Comparison of ENCODE assay signal across 27 cellular contexts in genomic region chr6:41036188-41036587, GRCh38. TPM values are rescaled to one million over a fixed set of nuclear protein-coding genes. Genes with fewer than 3 reads are reported as not detected.
A peak's percentile ranks its signal among the peaks of the same experiment; 100 is the strongest.
DNase-seq lines count a peak whose midpoint lies in the region; ATAC-seq and TF ChIP-seq lines count a peak whose summit lies in the region.
"Had no signal": no experiment of that assay in that cellular context is flagged by ENCODE, and none has a peak within 500 bp of the region (broad histone marks: within the 10 kb centered on the region; RNA-seq: fewer than 3 reads in every experiment).

No MANE protein-coding gene starts in this region.

- POLR2A ChIA-PET in HCT116 (lab: Charles Lee), result interaction anchor here (1.1 kb wide), 1 partner anchor 8 kb away, joined by 5 read pairs; no protein-coding TSS in a partner anchor

- RAD21 ChIA-PET in HCT116 (lab: Charles Lee; ENCODE audit: low non-redundant PET in 1 of 2, low total read pairs in 2 of 2, uncharacterized antibody in 2 of 2, unreplicated experiment in 2 of 2), result no interaction called here

- H3K79me2 ChIP-seq in HCT116 (ENCODE audit: insufficient read depth, low read length) (no peaks in the 10 kb centered on the region), trophoblast cell (ENCODE audit: control insufficient read depth, insufficient read depth, low read length, poor library complexity) (no peaks in the 10 kb centered on the region)

- no TSS peak for BruUV-seq in HCT116 (replicated peaks; lab: Mats Ljungman, UMichigan)

- H3K9ac ChIP-seq in HCT116 (ENCODE audit: low read length) (no peak overlapping the region), trophoblast cell (ENCODE audit: low read length) (no peak overlapping the region)
- H3K9ac ChIP-seq: BLaER1 treated with 17β-estradiol and CSF1 and Interleukin-3, amounts not matched to agents 10 nM and 100 nM had no signal

- 32 to 36% methylated on average over 3 of the region's 3 CpGs for WGBS in esophagus squamous epithelium, 2 donors
- 36 to 39% methylated on average over 3 of the region's 3 CpGs for WGBS in lower leg skin, 2 donors
- WGBS in trophoblast cell (ENCODE audit: extremely low coverage, insufficient coverage, insufficient read length), result no CpG with 5 or more reads among the region's 3 CpGs

- H3K4me1 ChIP-seq in HCT116 (ENCODE audit: control insufficient read depth in 1 of 2, insufficient read depth in 2 of 2, low read length in 2 of 2) (peaks cover 23 to 39% of the 10 kb centered on the region in 2 experiments; a peak in 3 of 4 replicates), esophagus squamous epithelium (peaks cover 4 to 43% (median 5%) of the 10 kb centered on the region in 3 donors), trophoblast cell (ENCODE audit: control insufficient read depth in 1 of 2, insufficient read depth in 2 of 2, low read length in 2 of 2) (peaks cover 12% of the 10 kb centered on the region in 2 experiments)
- H3K4me1 ChIP-seq: spleen had no signal

- H3K18ac ChIP-seq in trophoblast cell (ENCODE audit: low read length), result no peak overlapping the region

- H3K9me2 ChIP-seq in HCT116 (ENCODE audit: insufficient read depth), result no peaks in the 10 kb centered on the region

- H4K12ac ChIP-seq in trophoblast cell (ENCODE audit: low read depth, low read length), result no peak overlapping the region

- no peak overlapping the region for H2BK5ac ChIP-seq in trophoblast cell (ENCODE audit: low read depth, low read length, poor library complexity)

- TF ChIP-seq RAD21 in HCT116 (IDR thresholded peaks at IDR 0.05; ENCODE audit: low read depth), result no peak

- intact Hi-C loops in HCT116 (cut with micrococcal nuclease) (no loop called here), esophagus squamous epithelium (cut with DNase I) (no loop called here), lower leg skin (cut with DNase I; ENCODE audit: low total_unique reads) (no loop called here)

- H3K27me3 ChIP-seq in HCT116 (ENCODE audit: insufficient read depth, low read length) (no peaks in the 10 kb centered on the region), esophagus squamous epithelium (no peaks in the 10 kb centered on the region), trophoblast cell (ENCODE audit: insufficient read depth, low read length) (no peaks in the 10 kb centered on the region)
- H3K27me3 ChIP-seq: BLaER1 treated with 17β-estradiol and CSF1 and Interleukin-3, amounts not matched to agents 10 nM and 100 nM; cardiac muscle cell; Peyer's patch; SJSA1; spleen had no signal

- no peak for TF ChIP-seq POLR2A in HCT116 (IDR thresholded peaks at IDR 0.05; ENCODE audit: borderline replicate concordance, extremely low read depth, insufficient read depth, insufficient read length)
- no peak for TF ChIP-seq POLR2A in esophagus squamous epithelium (IDR thresholded peaks at IDR 0.05)
- no peak for TF ChIP-seq POLR2A in lower leg skin (IDR thresholded peaks at IDR 0.05)

- no peak overlapping the region for H4K91ac ChIP-seq in trophoblast cell (ENCODE audit: low read depth, low read length)

- H2AK5ac ChIP-seq in trophoblast cell (ENCODE audit: low read length), result no peak overlapping the region

- peak; percentile 37; the same call in 1 of the 2 replicates for ATAC-seq in HCT116
- ATAC-seq: K562; natural killer cell; stimulated activated naive B cell treated with anti-CD40 and anti-IgM and Interleukin-4, amounts not matched to agents 10 μg/mL and 1 μg/mL and 100 μg/mL, for 72 hours had no signal

- in situ Hi-C loops in SK-MEL-5 (cut with HindIII; ENCODE audit: low pct_unique_long_range_greater_than_20kb, low sequenced_read_pairs), result no loop called here

- H2AFZ ChIP-seq in HCT116 (ENCODE audit: low read depth, low read length, poor library complexity, severe bottlenecking) (no peak overlapping the region), trophoblast cell (ENCODE audit: insufficient read depth, low read length, poor library complexity) (no peak overlapping the region)

- H3K23ac ChIP-seq in trophoblast cell (ENCODE audit: low read length), result no peak overlapping the region

- no peaks in the 10 kb centered on the region for H3K79me1 ChIP-seq in trophoblast cell (ENCODE audit: low read length)

- H3K9me3 ChIP-seq in HCT116 (ENCODE audit: control insufficient read depth in 1 of 2, insufficient read depth in 1 of 2, low read depth in 1 of 2, low read length in 2 of 2) (no peaks in the 10 kb centered on the region), esophagus squamous epithelium (no peaks in the 10 kb centered on the region), trophoblast cell (ENCODE audit: insufficient read depth, low read depth, low read length) (peaks cover 1% of the 10 kb centered on the region)
- H3K9me3 ChIP-seq: BLaER1 treated with 17β-estradiol and CSF1 and Interleukin-3, amounts not matched to agents 10 nM and 100 nM; Peyer's patch; SJSA1; spleen had no signal

- H2BK12ac ChIP-seq in trophoblast cell (ENCODE audit: low read length), result no peak overlapping the region

- DNase-seq in HCT116 (ENCODE audit: low read depth, low spot score) (peak; percentile 19), SK-MEL-5 (ENCODE audit: low read depth, low spot score) (peak; percentile 34), esophagus squamous epithelium (lab: John Stamatoyannopoulos, UW) (no peak), retinal pigment epithelial cell (ENCODE audit: low read depth) (peak; percentile 30), lower leg skin (ENCODE audit: low spot score in 2 of 2) (no peak), trophoblast cell (no peak)
- no peak for DNase-seq in activated CD4-positive, alpha-beta T cell treated with anti-CD3 and anti-CD28 coated beads, Interleukin-2, amount 50 U/mL, for 4 hours
- no peak for DNase-seq in activated CD8-positive, alpha-beta memory T cell treated with anti-CD3 and anti-CD28 coated beads, Interleukin-2, amount 50 U/mL, for 48 hours
- DNase-seq: activated CD8-positive, alpha-beta memory T cell treated with anti-CD3 and anti-CD28 coated beads for 24 hours; activated naive CD4-positive, alpha-beta T cell; activated T-cell treated with anti-CD3 and anti-CD28 coated beads, Interleukin-2, amount 50 U/mL, for 24 hours; natural killer cell; NCI-H1694; NCI-H524; Peyer's patch; retina; spleen; stimulated activated CD4-positive, alpha-beta T cell treated with anti-CD3 and anti-CD28 coated beads, Interleukin-4, amount 100 ng/mL, for 1 hour; stimulated activated naive B cell treated with anti-CD40 and anti-IgM and Interleukin-4, amounts not matched to agents 10 μg/mL and 1 μg/mL and 100 μg/mL, for 72 hours had no signal

- H3K4me3 ChIP-seq in HCT116 (replicated peaks in 1 of 2; ENCODE audit: low read depth in 1 of 2, low read length in 2 of 2) (no peak overlapping the region), esophagus squamous epithelium (no peak overlapping the region), retinal pigment epithelial cell (ENCODE audit: low read length) (no peak overlapping the region), lower leg skin (ENCODE audit: low read depth, poor library complexity, severe bottlenecking) (no peak overlapping the region), trophoblast cell (ENCODE audit: low read depth, low read length) (no peak overlapping the region)
- H3K4me3 ChIP-seq: BLaER1 treated with 17β-estradiol and CSF1 and Interleukin-3, amounts not matched to agents 10 nM and 100 nM; cardiac muscle cell; K562; Peyer's patch; SJSA1; spleen had no signal

- H3K27ac ChIP-seq in HCT116 (ENCODE audit: low read depth, low read length) (no peak overlapping the region), esophagus squamous epithelium (peak overlapping the region in 3 of 4 donors; percentile 42 to 64 (median 57)), trophoblast cell (ENCODE audit: low read depth, low read length) (no peak overlapping the region)
- H3K27ac ChIP-seq: BLaER1 treated with 17β-estradiol and CSF1 and Interleukin-3, amounts not matched to agents 10 nM and 100 nM; cardiac muscle cell; Peyer's patch; SJSA1; spleen had no signal

- TF ChIP-seq CTCF in HCT116 (IDR thresholded peaks at IDR 0.05 in 2 of 3, conservative IDR thresholded peaks at IDR 0.05 in 1 of 3; ENCODE audit: borderline replicate concordance in 1 of 3, insufficient read depth in 1 of 3, low read depth in 2 of 3, low read length in 2 of 3) (no peak), esophagus squamous epithelium (IDR thresholded peaks at IDR 0.05) (no peak), retinal pigment epithelial cell (conservative IDR thresholded peaks at IDR 0.05; ENCODE audit: low read depth, low read length) (no peak), lower leg skin (IDR thresholded peaks at IDR 0.05) (no peak)

- H4K20me1 ChIP-seq in HCT116 (ENCODE audit: insufficient read depth), result no peaks in the 10 kb centered on the region
- H4K20me1 ChIP-seq: BLaER1 treated with 17β-estradiol and CSF1 and Interleukin-3, amounts not matched to agents 10 nM and 100 nM had no signal

- CTCF ChIA-PET in HCT116 (lab: Charles Lee), result interaction anchor here (0.8 to 1.7 kb wide), 5 partner anchors 8 to 36 kb away, joined by 3 to 16 read pairs (median 3); partner anchors contain the start of genes NFYA and OARD1

- H3K14ac ChIP-seq in trophoblast cell (ENCODE audit: low read length), result no peak overlapping the region

- no peak overlapping the region for H4K8ac ChIP-seq in trophoblast cell (ENCODE audit: low read depth, low read length)

- no peak overlapping the region for H3K4ac ChIP-seq in trophoblast cell (ENCODE audit: low read depth, low read length)

- H3K4me2 ChIP-seq in HCT116 (ENCODE audit: low read length) (no peak overlapping the region), trophoblast cell (ENCODE audit: low read length) (no peak overlapping the region)
- H3K4me2 ChIP-seq: BLaER1 treated with 17β-estradiol and CSF1 and Interleukin-3, amounts not matched to agents 10 nM and 100 nM had no signal

- no peaks in the 10 kb centered on the region for H3K36me3 ChIP-seq in HCT116 (ENCODE audit: control insufficient read depth in 1 of 2, insufficient read depth in 2 of 2, low read length in 2 of 2)
- H3K36me3 ChIP-seq in esophagus squamous epithelium, result no peaks in the 10 kb centered on the region
- no peaks in the 10 kb centered on the region for H3K36me3 ChIP-seq in trophoblast cell (ENCODE audit: control insufficient read depth in 1 of 2, insufficient read depth in 2 of 2, low read length in 2 of 2)
- H3K36me3 ChIP-seq: BLaER1 treated with 17β-estradiol and CSF1 and Interleukin-3, amounts not matched to agents 10 nM and 100 nM; cardiac muscle cell; SJSA1 had no signal

- H2BK120ac ChIP-seq in trophoblast cell (ENCODE audit: insufficient read depth, low read length, poor library complexity), result no peak overlapping the region

RNA-seq across cellular contexts. Expression of gene UNC5CL, which starts 2.8 kb away (rescaled TPM):
- total RNA-seq in HCT116 (2021; ENCODE audit: unreplicated experiment) (2.2 TPM), esophagus squamous epithelium (1 to 10 TPM in 2 of 4 donors, under 1 TPM in 2; 0.42 to 1.2 (median 0.81) TPM), lower leg skin (1 to 10 TPM in 3 of 4 donors, under 1 TPM in 1; 0.49 to 3.2 (median 1.7) TPM)
- polyA plus RNA-seq in HCT116 (2012), result 1.9 and 2.0 TPM in 2 replicates
- 0.08 and 0.16 TPM in 2 replicates for total RNA-seq in SK-MEL-5 (2014; rRNA removed; shearing (Covaris generic))
- 0.23 TPM in 1 of 2 replicates, not detected in the other for polyA plus RNA-seq in SK-MEL-5 (2015; cell fraction: cytosol; rRNA removed)
- 0.95 and 2.4 TPM in 2 replicates for polyA plus RNA-seq in SK-MEL-5 (2015; cell fraction: nucleus; rRNA removed)
- 0.57 and 0.70 TPM in 2 replicates for polyA plus RNA-seq in trophoblast cell (2013)
- total RNA-seq: SJSA1 had no signal

RNA-seq across cellular contexts. Expression of gene TSPO2, which starts 6.1 kb away (rescaled TPM):
- not detected for total RNA-seq in HCT116 (2021; ENCODE audit: unreplicated experiment)
- polyA plus RNA-seq in HCT116 (2012), result 0.20 and 0.55 TPM in 2 replicates
- total RNA-seq in SK-MEL-5 (2014; rRNA removed; shearing (Covaris generic)), result not detected in 2 replicates
- polyA plus RNA-seq in SK-MEL-5 (2015; cell fraction: cytosol; rRNA removed), result not detected in 2 replicates
- not detected in 2 replicates for polyA plus RNA-seq in SK-MEL-5 (2015; cell fraction: nucleus; rRNA removed)
- not detected for total RNA-seq in esophagus squamous epithelium
- total RNA-seq in lower leg skin, result not detected
- not detected in 2 replicates for polyA plus RNA-seq in trophoblast cell (2013)
- total RNA-seq: cardiac muscle cell, K562, mesothelial cell of epicardium, natural killer cell, omental fat pad, Peyer's patch, SJSA1, temporal lobe had no signal
- polyA plus RNA-seq: AG04450, cardiac muscle cell, K562 had no signal

RNA-seq across cellular contexts. Expression of gene APOBEC2, which starts 16.8 kb away (rescaled TPM):
- total RNA-seq in HCT116 (2021; ENCODE audit: unreplicated experiment) (not detected), esophagus squamous epithelium (1 to 10 TPM in 1 of 4 donors, not detected in 3; 2.2 TPM), lower leg skin (not detected)
- 0.16 and 0.19 TPM in 2 replicates for polyA plus RNA-seq in HCT116 (2012)
- total RNA-seq in SK-MEL-5 (2014; rRNA removed; shearing (Covaris generic)), result not detected in 2 replicates
- polyA plus RNA-seq in SK-MEL-5 (2015; cell fraction: cytosol; rRNA removed), result not detected in 2 replicates
- not detected in 2 replicates for polyA plus RNA-seq in SK-MEL-5 (2015; cell fraction: nucleus; rRNA removed)
- polyA plus RNA-seq in trophoblast cell (2013), result 0.60 and 0.69 TPM in 2 replicates
- total RNA-seq: K562, natural killer cell, omental fat pad, SJSA1, temporal lobe had no signal
- polyA plus RNA-seq: AG04450, spleen had no signal

RNA-seq across cellular contexts. Expression of gene OARD1, which starts 36.0 kb away (rescaled TPM):
- total RNA-seq in HCT116 (2021; ENCODE audit: unreplicated experiment) (28.7 TPM), esophagus squamous epithelium (10 to 100 TPM in 3 of 4 donors, 1 to 10 TPM in 1; 8.6 to 30.0 (median 16.1) TPM), lower leg skin (10 to 100 TPM in 3 of 4 donors, 1 to 10 TPM in 1; 8.6 to 28.4 (median 18.4) TPM)
- 21.4 and 26.1 TPM in 2 replicates for polyA plus RNA-seq in HCT116 (2012)
- total RNA-seq in SK-MEL-5 (2014; rRNA removed; shearing (Covaris generic)), result 20.2 and 23.4 TPM in 2 replicates
- 24.7 and 27.7 TPM in 2 replicates for polyA plus RNA-seq in SK-MEL-5 (2015; cell fraction: cytosol; rRNA removed)
- polyA plus RNA-seq in SK-MEL-5 (2015; cell fraction: nucleus; rRNA removed), result 18.4 and 22.1 TPM in 2 replicates
- polyA plus RNA-seq in trophoblast cell (2013), result 31.8 TPM in 2 replicates

RNA-seq across cellular contexts. Expression of gene NFYA, which starts 36.6 kb away (rescaled TPM):
- total RNA-seq in HCT116 (2021; ENCODE audit: unreplicated experiment), result 28.7 TPM
- polyA plus RNA-seq in HCT116 (2012), result 26.1 and 32.4 TPM in 2 replicates
- 10.6 and 11.6 TPM in 2 replicates for total RNA-seq in SK-MEL-5 (2014; rRNA removed; shearing (Covaris generic))
- 15.7 and 21.0 TPM in 2 replicates for polyA plus RNA-seq in SK-MEL-5 (2015; cell fraction: cytosol; rRNA removed)
- polyA plus RNA-seq in SK-MEL-5 (2015; cell fraction: nucleus; rRNA removed), result 39.5 and 40.8 TPM in 2 replicates
- 10 to 100 TPM in 3 of 4 donors, 1 to 10 TPM in 1; 9.0 to 16.4 (median 14.0) TPM for total RNA-seq in esophagus squamous epithelium
- 10 to 100 TPM in 3 of 4 donors, 1 to 10 TPM in 1; 9.9 to 15.5 (median 14.4) TPM for total RNA-seq in lower leg skin
- 39.9 and 41.2 TPM in 2 replicates for polyA plus RNA-seq in trophoblast cell (2013)

Comparison
In these comparisons a context has a peak if more than half of its experiments do, and no peak if none do; other contexts are left out.
1. DNase-seq: peak in HCT116 (single experiment), SK-MEL-5 (single experiment) and retinal pigment epithelial cell (single experiment); none in esophagus squamous epithelium (single experiment), activated CD4-positive, alpha-beta T cell treated with anti-CD3 and anti-CD28 coated beads, Interleukin-2, amount 50 U/mL, for 4 hours (0 of 2), activated CD8-positive, alpha-beta memory T cell treated with anti-CD3 and anti-CD28 coated beads, Interleukin-2, amount 50 U/mL, for 48 hours (single experiment), lower leg skin (0 of 2) and trophoblast cell (0 of 2).
2. H3K27ac ChIP-seq: peak in esophagus squamous epithelium (3 of 4); none in HCT116 (single experiment) and trophoblast cell (single experiment).